11 cellular contexts compared by ENCODE assay signal in genomic region chr9:85521331-85522197, GRCh38.
DNase-seq lines count a peak whose midpoint lies in the region; ATAC-seq and TF ChIP-seq lines count a peak whose summit lies in the region.
"Had no signal": no experiment of that assay in that cellular context is flagged by ENCODE, and none has a peak within 500 bp of the region (broad histone marks: within the 10 kb centered on the region; RNA-seq: fewer than 3 reads in every experiment).

No MANE protein-coding gene starts in this region.

- peak overlapping the region; percentile 30 for H3K27ac ChIP-seq in right cardiac atrium (ENCODE audit: low read length)
- peak overlapping the region; percentile 66 for H3K27ac ChIP-seq in psoas muscle

- in situ Hi-C loops in G401 (cut with HindIII; ENCODE audit: low sequenced_read_pairs): no loop called here

- H3K4me3 ChIP-seq in right cardiac atrium (ENCODE audit: low read length) (no peak overlapping the region), psoas muscle (peak overlapping the region; percentile 62)

- no peaks in the 10 kb centered on the region for H3K9me3 Mint-ChIP-seq in activated T-helper 17 cell treated with anti-CD3 and anti-CD28 coated beads, Interleukin-2, amount 50 U/mL, for 72 hours

- H3K9me3 ChIP-seq in right cardiac atrium (ENCODE audit: control insufficient read depth, low read length): no peaks in the 10 kb centered on the region
- no peaks in the 10 kb centered on the region for H3K9me3 ChIP-seq in psoas muscle

- H3K27me3 ChIP-seq in right cardiac atrium (ENCODE audit: control insufficient read depth, insufficient read depth): no peaks in the 10 kb centered on the region
- H3K27me3 ChIP-seq in psoas muscle (ENCODE audit: insufficient read depth in 3 of 3, low read length in 2 of 3): peaks cover 0 to 18% (median 0%) of the 10 kb centered on the region in 3 donors

- H3K36me3 Mint-ChIP-seq in activated T-helper 17 cell treated with anti-CD3 and anti-CD28 coated beads, Interleukin-2, amount 50 U/mL, for 72 hours (ENCODE audit: low read depth): no peaks in the 10 kb centered on the region

- DNase-seq in G401 (ENCODE audit: low spot score) (peak; percentile 86), right cardiac atrium (peak in 1 of 3 donors; percentile 69), psoas muscle (peak; percentile 69 to 82), SW 1271 (lab: John Stamatoyannopoulos, UW) (no peak), NCI-H524 treated with DMSO at 0.1 percent for 48 hours (lab: John Stamatoyannopoulos, UW) (no peak)
- DNase-seq: DMS79; kidney glomerular epithelial cell; NK-92 treated with Interleukin-12 subunit alpha and Interleukin-12 subunit beta, amount 100 ng/mL, for 24 hours had no signal

- no peak for TF ChIP-seq CTCF in psoas muscle (IDR thresholded peaks at IDR 0.05)

- peaks cover 43% of the 10 kb centered on the region for H3K27me3 Mint-ChIP-seq in activated T-helper 17 cell treated with anti-CD3 and anti-CD28 coated beads, Interleukin-2, amount 50 U/mL, for 72 hours

- H3K4me3 Mint-ChIP-seq in activated T-helper 17 cell treated with anti-CD3 and anti-CD28 coated beads, Interleukin-2, amount 50 U/mL, for 72 hours: peak overlapping the region; percentile 52

- 82% methylated on average over 23 of the region's 23 CpGs for WGBS in right cardiac atrium
- WGBS in psoas muscle, 3 donors: 15 to 25% (median 21%) methylated on average over 23 of the region's 23 CpGs

- H3K36me3 ChIP-seq in psoas muscle (ENCODE audit: insufficient read depth in 1 of 2, low read depth in 1 of 2): no peaks in the 10 kb centered on the region

- peaks cover 5% of the 10 kb centered on the region for H3K4me1 Mint-ChIP-seq in activated T-helper 17 cell treated with anti-CD3 and anti-CD28 coated beads, Interleukin-2, amount 50 U/mL, for 72 hours

- ATAC-seq in activated T-helper 17 cell treated with anti-CD3 and anti-CD28 coated beads, Interleukin-2, amount 50 U/mL, for 72 hours (replicated peaks): no peak
- ATAC-seq in right cardiac atrium (peak; percentile 63 to 70), psoas muscle (peak; percentile 91 to 98 (median 94)), HG02763 (IDR thresholded peaks at IDR 0.05; ENCODE audit: unreplicated experiment) (no peak), HG02852 (IDR thresholded peaks at IDR 0.05; ENCODE audit: unreplicated experiment) (no peak)

- intact Hi-C loops in right cardiac atrium (cut with DNase I) (no loop called here), psoas muscle (cut with DNase I) (no loop called here)

- no peak overlapping the region for H3K27ac Mint-ChIP-seq in activated T-helper 17 cell treated with anti-CD3 and anti-CD28 coated beads, Interleukin-2, amount 50 U/mL, for 72 hours

- H3K4me1 ChIP-seq in right cardiac atrium (ENCODE audit: control insufficient read depth, insufficient read depth, low read length) (no peaks in the 10 kb centered on the region), psoas muscle (peaks cover 10% of the 10 kb centered on the region)

Comparison
In these comparisons a context has a peak if more than half of its experiments do, and no peak if none do; other contexts are left out.
1. DNase-seq: peak in G401 (single experiment) and psoas muscle (2 of 2); none in SW 1271 (0 of 2) and NCI-H524 treated with DMSO at 0.1 percent for 48 hours (single experiment).
2. ATAC-seq: peak in right cardiac atrium (2 of 2) and psoas muscle (4 of 4); none in activated T-helper 17 cell treated with anti-CD3 and anti-CD28 coated beads, Interleukin-2, amount 50 U/mL, for 72 hours (single experiment), HG02763 (single experiment) and HG02852 (single experiment).